9 cellular contexts compared by ENCODE assay signal in genomic region chr17:77736207-77736600, GRCh38.
DNase-seq lines count a peak whose midpoint lies in the region; ATAC-seq and TF ChIP-seq lines count a peak whose summit lies in the region.
"Had no signal": no experiment of that assay in that cellular context is flagged by ENCODE, and none has a peak within 500 bp of the region (broad histone marks: within the 10 kb centered on the region; RNA-seq: fewer than 3 reads in every experiment).

No MANE protein-coding gene starts in this region.

- H3K4me3 ChIP-seq in DND-41 (ENCODE audit: low read depth in 1 of 2, low read length in 2 of 2) (no peak overlapping the region), colonic mucosa (no peak overlapping the region), prostate gland (no peak overlapping the region)

- no peaks in the 10 kb centered on the region for H3K79me2 ChIP-seq in DND-41 (ENCODE audit: insufficient read depth, low read length)

- H2AFZ ChIP-seq in DND-41 (ENCODE audit: low read depth, low read length), result no peak overlapping the region

- H3K36me3 ChIP-seq in DND-41 (ENCODE audit: insufficient read depth, low read length), result no peaks in the 10 kb centered on the region
- no peaks in the 10 kb centered on the region for H3K36me3 ChIP-seq in colonic mucosa
- no peaks in the 10 kb centered on the region for H3K36me3 ChIP-seq in prostate gland

- peaks cover 8% of the 10 kb centered on the region for H3K9me3 ChIP-seq in DND-41 (ENCODE audit: insufficient read depth, low read length, severe bottlenecking)
- H3K9me3 ChIP-seq in colonic mucosa, result no peaks in the 10 kb centered on the region
- no peaks in the 10 kb centered on the region for H3K9me3 ChIP-seq in prostate gland

- no peak for ATAC-seq in DND-41 (ENCODE audit: insufficient read depth, low read depth)

- intact Hi-C loops in colonic mucosa (cut with DNase I) (no loop called here), prostate gland (cut with DNase I) (loop anchor here (5.0 kb wide), 2 partner anchors 134 to 194 kb away; no protein-coding TSS in a partner anchor)

- no peak overlapping the region for H3K27ac ChIP-seq in DND-41 (ENCODE audit: low read length)
- H3K27ac ChIP-seq in colonic mucosa, result no peak overlapping the region
- peak overlapping the region; percentile 48 to 62 for H3K27ac ChIP-seq in prostate gland

- TF ChIP-seq CTCF in DND-41 (IDR thresholded peaks at IDR 0.05; ENCODE audit: borderline replicate concordance, extremely low read depth, low read length, poor library complexity, severe bottlenecking), result no peak
- TF ChIP-seq CTCF in colonic mucosa (IDR thresholded peaks at IDR 0.05), result no peak
- no peak for TF ChIP-seq CTCF in prostate gland (IDR thresholded peaks at IDR 0.05)

- no peaks in the 10 kb centered on the region for H4K20me1 ChIP-seq in DND-41 (ENCODE audit: insufficient read depth, low read length)

- H3K9ac ChIP-seq in DND-41 (ENCODE audit: low read depth, low read length) (no peak overlapping the region), colonic mucosa (ENCODE audit: low read depth in 2 of 2, low read length in 2 of 2) (no peak overlapping the region)

- H3K4me1 ChIP-seq in DND-41 (ENCODE audit: insufficient read depth, low read length) (no peaks in the 10 kb centered on the region), colonic mucosa (no peaks in the 10 kb centered on the region), prostate gland (replicated peaks) (peaks cover 8% of the 10 kb centered on the region)

- DNase-seq in DND-41, result peak; percentile 2
- peak; percentile 13 for DNase-seq in NCI-H1105 (lab: John Stamatoyannopoulos, UW)
- DNase-seq in colonic mucosa, result peak; percentile 21
- no peak for DNase-seq in prostate gland (ENCODE audit: low spot score)
- DNase-seq in COLO829 (ENCODE audit: low spot score), result no peak
- DNase-seq in activated T-cell treated with anti-CD3 and anti-CD28 coated beads for 4 hours, result no peak
- no peak for DNase-seq in T-helper 1 cell
- DNase-seq: activated naive CD8-positive, alpha-beta T cell treated with anti-CD3 and anti-CD28 coated beads, Interleukin-2, amount 10 ng/mL, durations not matched to agents 7 days and 5 days; occipital lobe had no signal

- H3K4me2 ChIP-seq in DND-41 (ENCODE audit: insufficient read depth, low read length), result no peak overlapping the region

- WGBS in prostate gland, result 11% methylated on average over 17 of the region's 17 CpGs

- H3K27me3 ChIP-seq in DND-41 (ENCODE audit: insufficient read depth, low read length, poor library complexity) (no peaks in the 10 kb centered on the region), colonic mucosa (peaks cover 11% of the 10 kb centered on the region), prostate gland (replicated peaks; ENCODE audit: insufficient read depth) (no peaks in the 10 kb centered on the region)

- no peak for TF ChIP-seq POLR2A in prostate gland (IDR thresholded peaks at IDR 0.05)

Comparison
In these comparisons a context has a peak if more than half of its experiments do, and no peak if none do; other contexts are left out.
1. DNase-seq: peak in DND-41 (single experiment), NCI-H1105 (single experiment) and colonic mucosa (single experiment); none in prostate gland (single experiment), COLO829 (single experiment), activated T-cell treated with anti-CD3 and anti-CD28 coated beads for 4 hours (single experiment) and T-helper 1 cell (0 of 5).
2. H3K27ac ChIP-seq: peak in prostate gland (2 of 2); none in DND-41 (single experiment) and colonic mucosa (single experiment).